ENCODE assay signal across 27 cellular contexts in genomic region chr21:24200052-24200451, GRCh38.
DNase-seq lines count a peak whose midpoint lies in the region; ATAC-seq and TF ChIP-seq lines count a peak whose summit lies in the region.
"Had no signal": no experiment of that assay in that cellular context is flagged by ENCODE, and none has a peak within 500 bp of the region (broad histone marks: within the 10 kb centered on the region; RNA-seq: fewer than 3 reads in every experiment).

No MANE protein-coding gene starts in this region.

- H3K27ac ChIP-seq in RWPE1 = no peak overlapping the region
- H3K27ac ChIP-seq: cardiac muscle cell, dorsolateral prefrontal cortex, epithelial cell of prostate, parathyroid adenoma, Peyer's patch, SK-N-MC had no signal

- no peak for TF ChIP-seq CTCF in RWPE1 (conservative IDR thresholded peaks at IDR 0.05; ENCODE audit: low read depth)

- no peak for TF ChIP-seq POLR2A in erythroblast (IDR thresholded peaks at IDR 0.05; ENCODE audit: low read length)

- ATAC-seq in GM18861 (IDR thresholded peaks at IDR 0.05; ENCODE audit: unreplicated experiment) (peak; percentile 64), GM21390 (IDR thresholded peaks at IDR 0.05; ENCODE audit: unreplicated experiment) (peak; percentile 65), HG02981 (IDR thresholded peaks at IDR 0.05; ENCODE audit: unreplicated experiment) (peak; percentile 68), HG03571 (IDR thresholded peaks at IDR 0.05; ENCODE audit: unreplicated experiment) (peak; percentile 71)
- ATAC-seq: activated CD8-positive, alpha-beta memory T cell treated with anti-CD3 and anti-CD28 coated beads, Interleukin-2, amount 10 ng/mL, durations not matched to agents 7 days and 5 days; natural killer cell; stimulated activated naive CD8-positive, alpha-beta T cell treated with anti-CD3 and anti-CD28 coated beads, Interleukin-15, amount 100 ng/mL, for 72 hours had no signal

- POLR2A ChIA-PET in RWPE1 (lab: Yijun Ruan, JAX; ENCODE audit: low non-redundant PET) = no interaction called here

- CTCF ChIA-PET in RWPE1 (lab: Yijun Ruan, JAX) = no interaction called here

- DNase-seq in RWPE1 (ENCODE audit: low spot score) = no peak
- no peak for DNase-seq in OCI-M1 (lab: John Stamatoyannopoulos, UW)
- no peak for DNase-seq in erythroblast (lab: John Stamatoyannopoulos, UW)
- no peak for DNase-seq in activated CD4-positive, alpha-beta T cell treated with anti-CD3 and anti-CD28 coated beads for 48 hours
- DNase-seq: activated CD4-positive, alpha-beta T cell treated with anti-CD3 and anti-CD28 coated beads for 1 hour; activated CD8-positive, alpha-beta memory T cell treated with anti-CD3 and anti-CD28 coated beads, Interleukin-2, amount 10 ng/mL, durations not matched to agents 7 days and 5 days; DMS 273 treated with DMSO at 0.1 percent for 48 hours; dorsolateral prefrontal cortex; foreskin melanocyte; HCEC 1CT; kidney glomerular epithelial cell; mesenchymal stem cell; natural killer cell; NCI-H1436 treated with DMSO at 0.1 percent for 48 hours; NCI-H774; Peyer's patch; stimulated activated CD4-positive, alpha-beta T cell treated with anti-CD3 and anti-CD28 coated beads, Interleukin-1b, Interleukin-23, amount 100 ng/mL, for 48 hours; stimulated activated naive CD8-positive, alpha-beta T cell treated with anti-CD3 and anti-CD28 coated beads, Interleukin-15, amount 100 ng/mL, for 72 hours; T1000 had no signal
